Comparison of ENCODE assay signal across 13 cellular contexts in the genomic region with DNA sequence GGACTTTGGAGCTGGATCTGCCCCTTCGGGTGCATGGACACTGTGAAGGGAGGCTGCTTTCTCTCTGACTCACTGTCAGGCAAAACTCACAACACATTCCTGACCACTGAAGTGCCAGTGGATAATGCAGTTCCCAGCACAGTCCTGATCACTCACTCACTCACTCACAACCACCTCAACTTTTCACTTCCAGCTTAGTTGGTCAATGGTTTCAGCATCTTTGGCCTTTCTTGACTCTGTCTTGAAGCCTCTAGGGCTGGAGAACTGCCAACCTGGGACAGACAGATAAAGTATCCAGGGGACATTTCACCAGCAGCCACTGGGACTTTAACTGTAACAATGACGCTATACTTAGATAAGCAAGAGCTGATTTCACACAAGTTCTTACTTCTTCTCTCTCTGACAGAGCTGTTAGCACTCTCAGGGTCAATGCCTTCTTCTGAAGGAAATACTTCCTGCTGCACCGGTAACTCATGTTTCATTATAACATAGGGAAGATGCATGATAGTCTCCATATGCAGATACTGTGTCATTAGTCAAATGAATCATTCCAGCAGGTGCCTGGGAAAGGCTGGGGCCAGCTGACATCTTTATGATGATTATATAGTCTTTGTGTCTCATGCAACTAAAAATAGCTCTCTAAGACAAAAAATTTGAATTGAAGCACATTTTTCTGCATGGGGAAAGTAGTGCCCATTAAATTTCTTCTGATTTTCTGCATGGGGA.
DNase-seq lines count a peak whose midpoint lies in the region; ATAC-seq and TF ChIP-seq lines count a peak whose summit lies in the region.
"Had no signal": no experiment of that assay in that cellular context is flagged by ENCODE, and none has a peak within 500 bp of the region (broad histone marks: within the 10 kb centered on the region; RNA-seq: fewer than 3 reads in every experiment).

No MANE protein-coding gene starts in this region.

- H4K20me1 ChIP-seq in mammary epithelial cell (ENCODE audit: insufficient read depth, low read length) = no peaks in the 10 kb centered on the region

- H3K27me3 Mint-ChIP-seq in type B pancreatic cell = no peaks in the 10 kb centered on the region
- H3K27me3 Mint-ChIP-seq: dendritic cell treated with granulocyte-macrophage colony-stimulating factor and Interleukin-4, amounts not matched to agents 40 ng/mL and 50 ng/mL, for 4 days had no signal

- dilution Hi-C loops in mammary epithelial cell (cut with HindIII; ENCODE audit: low sequenced_read_pairs) = no loop called here

- H3K4me1 Mint-ChIP-seq in type B pancreatic cell (ENCODE audit: unreplicated experiment) = no peaks in the 10 kb centered on the region
- H3K4me1 Mint-ChIP-seq: stimulated activated effector memory CD8-positive, alpha-beta T cell treated with anti-CD3 and anti-CD28 coated beads, Interleukin-12 subunit alpha, Interleukin-12 subunit beta, amount 100 ng/mL, for 72 hours had no signal

- H3K36me3 ChIP-seq in mammary epithelial cell (ENCODE audit: insufficient read depth, low read length) = no peaks in the 10 kb centered on the region

- H3K9ac ChIP-seq in mammary epithelial cell (ENCODE audit: insufficient read depth, low read length) = no peak overlapping the region

- H3K27ac ChIP-seq in mammary epithelial cell (ENCODE audit: insufficient read depth, low read depth, low read length) = peak overlapping the region; percentile 82

- no peaks in the 10 kb centered on the region for H3K27me3 ChIP-seq in mammary epithelial cell (ENCODE audit: insufficient read depth, low read length)

- CTCF ChIA-PET in mammary epithelial cell (lab: Charles Lee; ENCODE audit: low non-redundant PET) = no interaction called here

- BruUV-seq in mammary epithelial cell (replicated peaks; lab: Mats Ljungman, UMichigan) = TSS peak; percentile 66

- peak; percentile 98 for DNase-seq in A172 (ENCODE audit: low spot score)
- DNase-seq in HT1080 (ENCODE audit: low read depth) = peak; percentile 100
- peak; percentile 98 for DNase-seq in mammary epithelial cell
- DNase-seq in iPS-NIHi7 (ENCODE audit: extremely low spot score) = peak; percentile 1
- DNase-seq in activated gamma-delta T cell (lab: John Stamatoyannopoulos, UW) = no peak
- no peak for DNase-seq in NCI-H2107 treated with DMSO at 0.1 percent for 48 hours (lab: John Stamatoyannopoulos, UW; ENCODE audit: unreplicated experiment)
- no peak for DNase-seq in type B pancreatic cell (ENCODE audit: extremely low spot score, unreplicated experiment)
- DNase-seq: activated T-cell treated with anti-CD3 and anti-CD28 coated beads, Interleukin-2, amount 50 U/mL, for 1 hour; Karpas-422; NCI-H774 had no signal

- H3K79me2 ChIP-seq in mammary epithelial cell (ENCODE audit: insufficient read depth, low read length) = no peaks in the 10 kb centered on the region

- H3K9me3 Mint-ChIP-seq in type B pancreatic cell = no peaks in the 10 kb centered on the region
- H3K9me3 Mint-ChIP-seq: dendritic cell treated with granulocyte-macrophage colony-stimulating factor and Interleukin-4, amounts not matched to agents 40 ng/mL and 50 ng/mL, for 4 days had no signal

- H3K27ac Mint-ChIP-seq in type B pancreatic cell = no peak overlapping the region
- H3K27ac Mint-ChIP-seq: dendritic cell treated with granulocyte-macrophage colony-stimulating factor and Interleukin-4, amounts not matched to agents 40 ng/mL and 50 ng/mL, for 4 days; stimulated activated effector memory CD8-positive, alpha-beta T cell treated with anti-CD3 and anti-CD28 coated beads, Interleukin-12 subunit alpha, Interleukin-12 subunit beta, amount 100 ng/mL, for 72 hours had no signal

- H3K36me3 Mint-ChIP-seq in type B pancreatic cell = peaks cover 26% of the 10 kb centered on the region
- H3K36me3 Mint-ChIP-seq: stimulated activated effector memory CD8-positive, alpha-beta T cell treated with anti-CD3 and anti-CD28 coated beads, Interleukin-12 subunit alpha, Interleukin-12 subunit beta, amount 100 ng/mL, for 72 hours had no signal

- H3K9me3 ChIP-seq in mammary epithelial cell (replicated peaks; ENCODE audit: insufficient read depth, low read length) = no peaks in the 10 kb centered on the region

- WGBS in mammary epithelial cell (ENCODE audit: low coverage, missing lambda C conversion rate) = 35% methylated on average over 2 of the region's 3 CpGs

- in situ Hi-C loops in mammary epithelial cell (cut with MboI; ENCODE audit: low sequenced_read_pairs in 2 of 2) = no loop called here

- no peak overlapping the region for H3K4me3 ChIP-seq in mammary epithelial cell (replicated peaks in 1 of 3; ENCODE audit: insufficient read depth in 1 of 3, low read depth in 2 of 3, low read length in 3 of 3)

- no peak overlapping the region for H3K4me3 Mint-ChIP-seq in type B pancreatic cell
- H3K4me3 Mint-ChIP-seq: dendritic cell treated with granulocyte-macrophage colony-stimulating factor and Interleukin-4, amounts not matched to agents 40 ng/mL and 50 ng/mL, for 4 days; stimulated activated effector memory CD8-positive, alpha-beta T cell treated with anti-CD3 and anti-CD28 coated beads, Interleukin-12 subunit alpha, Interleukin-12 subunit beta, amount 100 ng/mL, for 72 hours had no signal

- H3K4me1 ChIP-seq in mammary epithelial cell (ENCODE audit: insufficient read depth, low read length) = peaks cover 24% of the 10 kb centered on the region

- H2AFZ ChIP-seq in mammary epithelial cell (ENCODE audit: low read depth, low read length) = peak overlapping the region; percentile 59

- ATAC-seq in HG02840 (IDR thresholded peaks at IDR 0.05; ENCODE audit: low FRiP score, unreplicated experiment) = no peak

- H3K4me2 ChIP-seq in mammary epithelial cell (ENCODE audit: insufficient read depth, low read depth, low read length) = peak overlapping the region; percentile 19

- intact Hi-C loops in mammary epithelial cell (cut with micrococcal nuclease) = loop anchor here (1.0 to 5.0 kb wide), 2 partner anchors 105 to 140 kb away; no protein-coding TSS in a partner anchor

- TF ChIP-seq CTCF in mammary epithelial cell (conservative IDR thresholded peaks at IDR 0.05 in 1 of 2, IDR thresholded peaks at IDR 0.05 in 1 of 2; ENCODE audit: extremely low read depth in 1 of 2, insufficient read depth in 1 of 2, low read depth in 1 of 2, low read length in 2 of 2) = no peak
- no peak for TF ChIP-seq CTCF in type B pancreatic cell (conservative IDR thresholded peaks at IDR 0.05)

Comparison
In these comparisons a context has a peak if more than half of its experiments do, and no peak if none do; other contexts are left out.
1. DNase-seq: peak in A172 (single experiment), HT1080 (single experiment), mammary epithelial cell (single experiment) and iPS-NIHi7 (single experiment); none in activated gamma-delta T cell (single experiment), NCI-H2107 treated with DMSO at 0.1 percent for 48 hours (single experiment) and type B pancreatic cell (single experiment).